ENCODE assay signal across 8 cellular contexts in genomic region chr4:123399638-123400358, GRCh38. TPM values are rescaled to one million over a fixed set of nuclear protein-coding genes. Genes with fewer than 3 reads are reported as not detected.
DNase-seq lines count a peak whose midpoint lies in the region; ATAC-seq and TF ChIP-seq lines count a peak whose summit lies in the region.

No MANE protein-coding gene starts in this region.

- H3K9ac ChIP-seq in neuronal stem cell (ENCODE audit: low read depth, low read length, poor library complexity) = peak overlapping the region; percentile 90

- ATAC-seq in HG02852 (IDR thresholded peaks at IDR 0.05; ENCODE audit: unreplicated experiment) = no peak

- CTCF ChIA-PET in PC-9 (lab: Charles Lee) = interaction anchor here (0.7 to 1.0 kb wide), 2 partner anchors 80 to 282 kb away, joined by 3 to 4 read pairs; no protein-coding TSS in a partner anchor

- TF ChIP-seq CTCF in DOHH2 (IDR thresholded peaks at IDR 0.05; ENCODE audit: low read depth, low read length, poor library complexity, severe bottlenecking) = no peak
- TF ChIP-seq CTCF in PC-9 (conservative IDR thresholded peaks at IDR 0.05) = peak; percentile 14; the same call in 1 of the 2 replicates
- TF ChIP-seq CTCF in epithelial cell of esophagus (IDR thresholded peaks at IDR 0.05; ENCODE audit: insufficient read depth, low read depth, low read length, missing control alignments) = peak; percentile 2

- H3K27ac ChIP-seq in DOHH2 (ENCODE audit: low read depth, low read length) = no peak overlapping the region
- peak overlapping the region; percentile 83 for H3K27ac ChIP-seq in PC-9
- H3K27ac ChIP-seq in neuronal stem cell (replicated peaks; ENCODE audit: low read length) = peak overlapping the region; percentile 73

- no peaks in the 10 kb centered on the region for H3K9me3 ChIP-seq in DOHH2 (ENCODE audit: control insufficient read depth, insufficient read depth, low read length)
- 0 out of 2 replicates have a peak, but pooled peaks cover 6% of the 10 kb centered on the region for H3K9me3 ChIP-seq in PC-9 (ENCODE audit: insufficient read depth, low read depth)
- H3K9me3 ChIP-seq in neuronal stem cell (replicated peaks in 1 of 2; ENCODE audit: control insufficient read depth in 2 of 2, insufficient read depth in 1 of 2, low read depth in 1 of 2, low read length in 2 of 2) = no peaks in the 10 kb centered on the region

- H4K20me1 ChIP-seq in DOHH2 (ENCODE audit: control insufficient read depth, insufficient read depth, low read depth, low read length) = peaks cover 5% of the 10 kb centered on the region; the same call in 1 of the 2 replicates
- 0 out of 2 replicates have a peak, but pooled peaks cover 4% of the 10 kb centered on the region for H4K20me1 ChIP-seq in PC-9 (ENCODE audit: insufficient read depth)

- H2AFZ ChIP-seq in PC-9 = peak overlapping the region; percentile 80
- H2AFZ ChIP-seq in neuronal stem cell (ENCODE audit: low read length) = peak overlapping the region; percentile 19

- peaks cover 45% of the 10 kb centered on the region for H3K27me3 ChIP-seq in DOHH2 (ENCODE audit: control insufficient read depth, low read length)
- H3K27me3 ChIP-seq in PC-9 (ENCODE audit: insufficient read depth, low read depth) = no peaks in the 10 kb centered on the region
- no peaks in the 10 kb centered on the region for H3K27me3 ChIP-seq in neuronal stem cell (ENCODE audit: control insufficient read depth in 3 of 3, insufficient read depth in 3 of 3, low read depth in 1 of 3, low read length in 3 of 3)

- BruUV-seq in PC-9 (replicated peaks; lab: Mats Ljungman, UMichigan) = TSS peak; percentile 31

- peak overlapping the region; percentile 40 for H3K14ac ChIP-seq in neuronal stem cell (ENCODE audit: low read length)

- H3K9me2 ChIP-seq in DOHH2 (replicated peaks; ENCODE audit: control insufficient read depth, low read length) (no peaks in the 10 kb centered on the region), PC-9 (ENCODE audit: insufficient read depth) (no peaks in the 10 kb centered on the region)

- DNase-seq in PC-9 = no peak
- DNase-seq in epithelial cell of esophagus (ENCODE audit: low read depth) = peak; percentile 35
- no peak for DNase-seq in neuronal stem cell (ENCODE audit: low spot score)
- no peak for DNase-seq in GDM1 (lab: John Stamatoyannopoulos, UW)
- no peak for DNase-seq in NCI-H1694 treated with DMSO at 0.1 percent for 48 hours (lab: John Stamatoyannopoulos, UW)
- DNase-seq in activated CD4-positive, CD25-positive, alpha-beta regulatory T cell treated with anti-CD3 and anti-CD28 coated beads, Interleukin-2, amount 50 U/mL, for 72 hours = no peak

- H2BK5ac ChIP-seq in neuronal stem cell (ENCODE audit: low read length) = peak overlapping the region; percentile 90

- intact Hi-C loops in PC-9 (cut with micrococcal nuclease; ENCODE audit: unreplicated experiment) = loop anchor here (1.0 to 5.0 kb wide), 8 partner anchors 17 to 923 kb away; no protein-coding TSS in a partner anchor

- peak overlapping the region; percentile 93 for H3K4me2 ChIP-seq in DOHH2 (ENCODE audit: low read length)
- peak overlapping the region; percentile 91 for H3K4me2 ChIP-seq in PC-9
- peak overlapping the region; percentile 67 for H3K4me2 ChIP-seq in neuronal stem cell (ENCODE audit: insufficient read depth, low read length, poor library complexity, severe bottlenecking)

- 0 out of 2 replicates have a peak, but pooled peaks cover 4% of the 10 kb centered on the region for H3F3A ChIP-seq in DOHH2 (ENCODE audit: control insufficient read depth, insufficient read depth)
- peaks cover 31% of the 10 kb centered on the region for H3F3A ChIP-seq in PC-9 (ENCODE audit: insufficient read depth, low read depth)

- H4K91ac ChIP-seq in neuronal stem cell (ENCODE audit: low read depth, low read length, poor library complexity) = no peak overlapping the region

- H2BK15ac ChIP-seq in neuronal stem cell (ENCODE audit: low read length) = no peak overlapping the region

- H3K79me2 ChIP-seq in DOHH2 (ENCODE audit: control insufficient read depth, low read length) (no peaks in the 10 kb centered on the region), PC-9 (ENCODE audit: low read depth) (peaks cover 77% of the 10 kb centered on the region)

- H4K8ac ChIP-seq in neuronal stem cell (ENCODE audit: low read depth, low read length) = no peak overlapping the region

- H3K18ac ChIP-seq in neuronal stem cell (ENCODE audit: low read length) = peak overlapping the region; percentile 91

- peak overlapping the region; percentile 75 for H3K4me3 ChIP-seq in DOHH2 (ENCODE audit: low read length)
- peak overlapping the region; percentile 86 for H3K4me3 ChIP-seq in PC-9
- peak overlapping the region; percentile 70 for H3K4me3 ChIP-seq in epithelial cell of esophagus (ENCODE audit: low read length)
- H3K4me3 ChIP-seq in neuronal stem cell (ENCODE audit: low read length in 2 of 2) = peak overlapping the region; percentile 81

- H3K79me1 ChIP-seq in neuronal stem cell (ENCODE audit: low read depth, low read length) = no peaks in the 10 kb centered on the region

- H3K4ac ChIP-seq in neuronal stem cell (ENCODE audit: low read length) = no peak overlapping the region

- peaks cover 38% of the 10 kb centered on the region for H3K4me1 ChIP-seq in DOHH2 (ENCODE audit: control insufficient read depth, low read length)
- peaks cover 44% of the 10 kb centered on the region for H3K4me1 ChIP-seq in PC-9 (replicated peaks; ENCODE audit: insufficient read depth)
- H3K4me1 ChIP-seq in neuronal stem cell (ENCODE audit: control insufficient read depth in 2 of 2, insufficient read depth in 1 of 2, low read depth in 1 of 2, low read length in 2 of 2) = peaks cover 11 to 24% of the 10 kb centered on the region in 2 donors

- POLR2A ChIA-PET in PC-9 (lab: Charles Lee; ENCODE audit: unreplicated experiment) = interaction anchor here (0.6 to 0.7 kb wide), 2 partner anchors 19 to 155 kb away, joined by 3 read pairs; no protein-coding TSS in a partner anchor

- no CpG with 5 or more reads among the region's 22 CpGs for WGBS in neuronal stem cell (ENCODE audit: extremely low coverage in 2 of 2, insufficient read length in 2 of 2, insufficient replicate concordance in 1 of 2), 2 donors

- peak overlapping the region; percentile 14 for H2AK5ac ChIP-seq in neuronal stem cell (ENCODE audit: low read depth, low read length)

- H2BK120ac ChIP-seq in neuronal stem cell (ENCODE audit: low read depth, low read length) = no peak overlapping the region

- H2BK12ac ChIP-seq in neuronal stem cell (ENCODE audit: low read length) = peak overlapping the region; percentile 69

- no peak overlapping the region for H3K23ac ChIP-seq in neuronal stem cell (ENCODE audit: low read depth, low read length, poor library complexity)

- H3K36me3 ChIP-seq in DOHH2 (ENCODE audit: control insufficient read depth, low read length) (no peaks in the 10 kb centered on the region), PC-9 (ENCODE audit: low read depth) (peaks cover 38% of the 10 kb centered on the region), neuronal stem cell (replicated peaks in 1 of 2; ENCODE audit: control insufficient read depth in 2 of 2, insufficient read depth in 2 of 2, low read length in 2 of 2) (peaks cover 12 to 76% of the 10 kb centered on the region in 2 donors)

RNA-seq across cellular contexts. Expression of gene SPRY1, which starts 3.2 kb away (rescaled TPM):
- 13.1 and 18.3 TPM in 2 replicates for total RNA-seq in PC-9 (2021)
- polyA plus RNA-seq in neuronal stem cell (2013, experiment 1 of 2) = 92.4 TPM
- 97.0 TPM for polyA plus RNA-seq in neuronal stem cell (2013, experiment 2 of 2)
